ENCODE assay signal across 20 cellular contexts in genomic region chr3:30308131-30308530, GRCh38.
DNase-seq lines count a peak whose midpoint lies in the region; ATAC-seq, FAIRE-seq and TF ChIP-seq lines count a peak whose summit lies in the region.
"Had no signal": no experiment of that assay in that cellular context is flagged by ENCODE, and none has a peak within 500 bp of the region (broad histone marks: within the 10 kb centered on the region; RNA-seq: fewer than 3 reads in every experiment).

No MANE protein-coding gene starts in this region.

- H3K27me3 ChIP-seq in liver (ENCODE audit: control insufficient read depth in 4 of 4, insufficient read depth in 4 of 4, low read length in 3 of 4) (no peaks in the 10 kb centered on the region), HepG2 (ENCODE audit: control insufficient read depth in 1 of 2, insufficient read depth in 2 of 2, low read length in 2 of 2) (no peaks in the 10 kb centered on the region)
- H3K27me3 ChIP-seq: neutrophil had no signal

- intact Hi-C loops in HepG2 (cut with micrococcal nuclease; ENCODE audit: unreplicated experiment), result no loop called here

- DNase-seq in HepG2 (ENCODE audit: low spot score) (no peak), epithelial cell of prostate (ENCODE audit: low read depth, low spot score) (no peak), renal cortical epithelial cell (ENCODE audit: low read depth) (peak; percentile 58), nephron progenitor cell (no peak), endothelial cell (ENCODE audit: low spot score) (no peak)
- no peak for DNase-seq in activated naive CD4-positive, alpha-beta T cell treated with anti-CD3 and anti-CD28 coated beads, Interleukin-2, amount 50 U/mL, for 72 hours (ENCODE audit: low spot score in 2 of 2)
- DNase-seq: activated CD8-positive, alpha-beta T cell treated with anti-CD3 and anti-CD28 coated beads for 36 hours; COR-L47; immature natural killer cell; midbrain; NCI-H187; NCI-H524 treated with DMSO at 0.1 percent for 48 hours; SW 1271 had no signal

- peaks cover 21 to 37% of the 10 kb centered on the region in 2 donors for H3K36me3 Mint-ChIP-seq in activated naive CD4-positive, alpha-beta T cell treated with anti-CD3 and anti-CD28 coated beads, Interleukin-2, amount 50 U/mL, for 72 hours
- H3K36me3 Mint-ChIP-seq in nephron progenitor cell (ENCODE audit: low read depth) (peaks cover 4% of the 10 kb centered on the region), endothelial cell (ENCODE audit: low read depth, unreplicated experiment) (peaks cover 3% of the 10 kb centered on the region)

- no peaks in the 10 kb centered on the region for H4K20me1 ChIP-seq in HepG2 (ENCODE audit: insufficient read depth, low read length)

- peaks cover 2 to 7% (median 5%) of the 10 kb centered on the region in 4 donors for H3K4me1 ChIP-seq in liver (ENCODE audit: control insufficient read depth in 4 of 4, insufficient read depth in 4 of 4, low read length in 3 of 4)
- no peaks in the 10 kb centered on the region for H3K4me1 ChIP-seq in HepG2 (ENCODE audit: insufficient read depth, low read length)

- CTCF ChIA-PET in HepG2 (lab: Yijun Ruan, JAX; ENCODE audit: low intra/inter-chr PET ratio, low total read pairs), result no interaction called here

- H3K27me3 Mint-ChIP-seq in nephron progenitor cell (ENCODE audit: low read depth, poor library complexity) (peaks cover 4% of the 10 kb centered on the region), endothelial cell (ENCODE audit: unreplicated experiment) (peaks cover 3% of the 10 kb centered on the region)
- H3K27me3 Mint-ChIP-seq: activated CD8-positive, alpha-beta T cell treated with anti-CD3 and anti-CD28 coated beads for 36 hours had no signal

- H3K4me1 Mint-ChIP-seq in nephron progenitor cell (no peaks in the 10 kb centered on the region), endothelial cell (ENCODE audit: unreplicated experiment) (no peaks in the 10 kb centered on the region)
- H3K4me1 Mint-ChIP-seq: immature natural killer cell had no signal

- no peaks in the 10 kb centered on the region for H3K9me3 ChIP-seq in liver (ENCODE audit: control insufficient read depth in 4 of 4, low read length in 3 of 4)
- peaks cover 8% of the 10 kb centered on the region; the same call in 1 of the 2 replicates for H3K9me3 ChIP-seq in HepG2 (ENCODE audit: low read length)
- H3K9me3 ChIP-seq: neutrophil had no signal

- FAIRE-seq in HepG2 (lab: Jason Lieb, UNC), result no peak
- FAIRE-seq: A204.1, HTR-8/SVneo had no signal

- H3K27ac ChIP-seq in liver (ENCODE audit: low read depth in 1 of 2, low read length in 2 of 2) (no peak overlapping the region), HepG2 (ENCODE audit: extremely low read length, insufficient read depth, low read length) (no peak overlapping the region), epithelial cell of prostate (peak overlapping the region; percentile 40)
- H3K27ac ChIP-seq: neutrophil, PC-9 had no signal

- POLR2A ChIA-PET in HepG2 (lab: Yijun Ruan, JAX), result interaction anchor here (0.9 kb wide), 1 partner anchor 48 kb away, joined by 3 read pairs; no protein-coding TSS in a partner anchor

- in situ Hi-C loops in HepG2 (cut with HindIII; ENCODE audit: extremely low pct_ligation_motif_present, low pct_unique_long_range_greater_than_20kb), result no loop called here

- no peaks in the 10 kb centered on the region for H3K79me2 ChIP-seq in HepG2 (ENCODE audit: insufficient read depth, low read length)

- ATAC-seq in HepG2 (no peak), HG03097 (IDR thresholded peaks at IDR 0.05; ENCODE audit: low FRiP score, unreplicated experiment) (no peak)
- ATAC-seq in activated naive CD4-positive, alpha-beta T cell treated with anti-CD3 and anti-CD28 coated beads, Interleukin-2, amount 50 U/mL, for 72 hours, result no peak
- ATAC-seq: activated CD8-positive, alpha-beta T cell treated with anti-CD3 and anti-CD28 coated beads for 36 hours had no signal

- no peak for TF ChIP-seq POLR2A in HepG2 (IDR thresholded peaks at IDR 0.05; ENCODE audit: insufficient read depth in 1 of 2, low read depth in 2 of 2, low read length in 2 of 2)

- no peak for TF ChIP-seq CTCF in liver (IDR thresholded peaks at IDR 0.05; ENCODE audit: low read depth, low read length, missing input control)
- no peak for TF ChIP-seq CTCF in HepG2 (CRISPR knock-in tag; IDR thresholded peaks at IDR 0.05)
- no peak for TF ChIP-seq CTCF in nephron progenitor cell (IDR thresholded peaks at IDR 0.05)
- TF ChIP-seq CTCF in endothelial cell (IDR thresholded peaks at IDR 0.05; ENCODE audit: unreplicated experiment), result no peak

- H3K9ac ChIP-seq in liver (ENCODE audit: low read depth in 1 of 2, low read length in 2 of 2) (no peak overlapping the region), HepG2 (ENCODE audit: insufficient read depth, low read depth, low read length) (no peak overlapping the region)

- 93% methylated on average over 1 of the region's 1 CpG for WGBS in liver
- WGBS in HepG2 (ENCODE audit: low lambda C conversion rate), result 100% methylated on average over 1 of the region's 1 CpG

- TF ChIP-seq EP300 in HepG2 (IDR thresholded peaks at IDR 0.05; ENCODE audit: low read depth in 2 of 2, low read length in 2 of 2) (no peak), HepG2 (CRISPR knock-in tag; IDR thresholded peaks at IDR 0.05; ENCODE audit: borderline replicate concordance) (no peak)

- H3K9me3 Mint-ChIP-seq in activated naive CD4-positive, alpha-beta T cell treated with anti-CD3 and anti-CD28 coated beads, Interleukin-2, amount 50 U/mL, for 72 hours, result peaks cover 12 to 25% of the 10 kb centered on the region in 2 donors
- peaks cover 6% of the 10 kb centered on the region for H3K9me3 Mint-ChIP-seq in nephron progenitor cell
- no peaks in the 10 kb centered on the region for H3K9me3 Mint-ChIP-seq in endothelial cell (ENCODE audit: unreplicated experiment)

- no peak overlapping the region for H2AFZ ChIP-seq in HepG2 (ENCODE audit: low read length)
- H2AFZ ChIP-seq: PC-9 had no signal

- no peak overlapping the region for H3K27ac Mint-ChIP-seq in activated naive CD4-positive, alpha-beta T cell treated with anti-CD3 and anti-CD28 coated beads, Interleukin-2, amount 50 U/mL, for 72 hours
- H3K27ac Mint-ChIP-seq in nephron progenitor cell (no peak overlapping the region), endothelial cell (ENCODE audit: unreplicated experiment) (no peak overlapping the region)
- H3K27ac Mint-ChIP-seq: activated CD8-positive, alpha-beta T cell treated with anti-CD3 and anti-CD28 coated beads for 36 hours; activated T-helper 1 cell treated with anti-CD3 and anti-CD28 coated beads, Interleukin-12 subunit alpha, Interleukin-12 subunit beta, Interleukin-2, Interleukin-4 antibody, amounts not matched to agents 30 ng/mL and 10 ng/mL and 1 ng/mL, durations not matched to agents 14 hours and 24 hours and 36 hours; immature natural killer cell had no signal

- no peak overlapping the region for H3K4me2 ChIP-seq in HepG2 (ENCODE audit: low read depth, low read length)
- H3K4me2 ChIP-seq: PC-9 had no signal

- no TSS peak for BruUV-seq in HepG2 (replicated peaks; lab: Mats Ljungman, UMichigan)

- no peak overlapping the region for H3K4me3 Mint-ChIP-seq in nephron progenitor cell
- no peak overlapping the region for H3K4me3 Mint-ChIP-seq in endothelial cell (ENCODE audit: unreplicated experiment)
- H3K4me3 Mint-ChIP-seq: activated CD8-positive, alpha-beta T cell treated with anti-CD3 and anti-CD28 coated beads for 36 hours; activated T-helper 1 cell treated with anti-CD3 and anti-CD28 coated beads, Interleukin-12 subunit alpha, Interleukin-12 subunit beta, Interleukin-2, Interleukin-4 antibody, amounts not matched to agents 30 ng/mL and 10 ng/mL and 1 ng/mL, durations not matched to agents 14 hours and 24 hours and 36 hours; immature natural killer cell had no signal

- no peak overlapping the region for H3K4me3 ChIP-seq in liver (ENCODE audit: low read depth in 1 of 3, low read length in 3 of 3)
- H3K4me3 ChIP-seq in HepG2 (replicated peaks in 1 of 3; ENCODE audit: insufficient read depth in 1 of 3, low read depth in 2 of 3, low read length in 3 of 3), result no peak overlapping the region
- H3K4me3 ChIP-seq: PC-9 had no signal

- no peaks in the 10 kb centered on the region for H3K36me3 ChIP-seq in liver (ENCODE audit: control insufficient read depth in 4 of 4, insufficient read depth in 3 of 4, low read depth in 1 of 4, low read length in 3 of 4)
- no peaks in the 10 kb centered on the region for H3K36me3 ChIP-seq in HepG2 (replicated peaks in 1 of 2; ENCODE audit: control insufficient read depth in 1 of 2, insufficient read depth in 2 of 2, low read length in 2 of 2)
- H3K36me3 ChIP-seq: neutrophil had no signal

- TF ChIP-seq RAD21 in liver (IDR thresholded peaks at IDR 0.05), result no peak
- no peak for TF ChIP-seq RAD21 in HepG2 (CRISPR knock-in tag; IDR thresholded peaks at IDR 0.05)

TF ChIP-seq in HepG2, 621 proteins besides CTCF, POLR2A, EP300 and RAD21 (continues in another document):
- TF ChIP-seq ZBTB10 (CRISPR knock-in tag; IDR thresholded peaks at IDR 0.05; ENCODE audit: borderline replicate concordance) (no peak), MEF2D (CRISPR knock-in tag; IDR thresholded peaks at IDR 0.05) (no peak), MAZ (IDR thresholded peaks at IDR 0.05; ENCODE audit: borderline replicate concordance, low read depth, low read length) (no peak), MAZ (CRISPR knock-in tag; IDR thresholded peaks at IDR 0.05; ENCODE audit: low read depth) (no peak)
